In the genomic region with DNA sequence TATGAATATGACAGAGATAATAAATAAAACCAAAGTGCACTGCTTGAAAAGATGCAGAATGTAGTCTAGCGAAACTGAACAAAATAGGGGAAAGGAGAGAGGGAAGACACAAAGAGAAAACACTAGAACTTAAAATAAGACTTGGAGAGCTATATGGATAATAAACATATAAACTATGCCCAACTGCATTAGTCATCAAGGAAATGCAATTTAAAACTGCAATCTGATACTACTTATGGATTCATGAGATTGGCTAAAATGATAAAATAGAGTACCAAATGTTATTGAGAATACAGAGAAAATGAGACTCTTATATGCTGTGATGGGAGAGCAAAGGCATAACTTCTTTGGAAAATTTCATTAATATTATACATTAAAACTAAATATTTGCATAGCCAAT, we compare ENCODE assay signal across 25 cellular contexts.
"Had no signal": no experiment of that assay in that cellular context is flagged by ENCODE, and none has a peak within 500 bp of the region (broad histone marks: within the 10 kb centered on the region; RNA-seq: fewer than 3 reads in every experiment).

No MANE protein-coding gene starts in this region.

- DNase-seq: activated CD4-positive, alpha-beta T cell treated with anti-CD3 and anti-CD28 coated beads for 36 hours; activated CD4-positive, alpha-beta T cell treated with anti-CD3 and anti-CD28 coated beads, Interleukin-2, amount 50 U/mL, for 4 hours; activated CD4-positive, CD25-positive, alpha-beta regulatory T cell; activated naive CD4-positive, alpha-beta T cell; activated T-cell treated with anti-CD3 and anti-CD28 coated beads for 4 hours; activated T-cell treated with anti-CD3 and anti-CD28 coated beads, Interleukin-2, amount 50 U/mL, for 72 hours; anterior cingulate cortex; cerebellar nuclear complex; colonic mucosa; effector CD8-positive, alpha-beta T cell; head of caudate nucleus; hippocampal formation; left cardiac atrium; left ventricle myocardium superior; mucosa of descending colon; stimulated activated CD4-positive, alpha-beta T cell treated with anti-CD3 and anti-CD28 coated beads, Interleukin-1b, Interleukin-23, amount 100 ng/mL, for 48 hours; stimulated activated CD4-positive, alpha-beta T cell treated with anti-CD3 and anti-CD28 coated beads, Interleukin-4, amount 100 ng/mL, for 4 hours; stimulated activated CD8-positive, alpha-beta memory T cell treated with anti-CD3 and anti-CD28 coated beads, Interleukin-4, amount 100 ng/mL, for 48 hours; stimulated activated naive B cell treated with anti-CD40 and anti-IgM and Interleukin-4, amounts not matched to agents 10 μg/mL and 1 μg/mL and 100 μg/mL, for 72 hours; tibial artery had no signal

- H3K27ac ChIP-seq: colonic mucosa, right atrium auricular region, suprapubic skin, tibial artery had no signal

- ATAC-seq: activated CD4-positive, alpha-beta T cell treated with anti-CD3 and anti-CD28 coated beads for 36 hours; activated naive CD4-positive, alpha-beta T cell treated with anti-CD3 and anti-CD28 coated beads, Interleukin-2, amount 50 U/mL, for 72 hours; activated T-cell treated with anti-CD3 and anti-CD28 coated beads, Interleukin-2, amount 50 U/mL, for 72 hours; left cardiac atrium; left ventricle myocardium superior; mucosa of descending colon; natural killer cell treated with Interleukin-12 subunit alpha and Interleukin-12 subunit beta and Interleukin-15 and Interleukin-18, amount 100 ng/mL, for 72 hours; stimulated activated naive B cell treated with anti-CD40 and anti-IgM and Interleukin-4, amounts not matched to agents 10 μg/mL and 1 μg/mL and 100 μg/mL, for 72 hours had no signal

- H3K36me3 ChIP-seq: colonic mucosa, right atrium auricular region, suprapubic skin, tibial artery had no signal

- H3K4me1 Mint-ChIP-seq: activated CD4-positive, alpha-beta T cell treated with anti-CD3 and anti-CD28 coated beads for 36 hours; stimulated activated naive B cell treated with anti-CD40 and anti-IgM and Interleukin-4, amounts not matched to agents 10 μg/mL and 1 μg/mL and 100 μg/mL, for 72 hours had no signal

- H3K4me1 ChIP-seq: colonic mucosa, right atrium auricular region, suprapubic skin, tibial artery had no signal

- H3K27me3 Mint-ChIP-seq: stimulated activated naive B cell treated with anti-CD40 and anti-IgM and Interleukin-4, amounts not matched to agents 10 μg/mL and 1 μg/mL and 100 μg/mL, for 72 hours had no signal

- H3K27me3 ChIP-seq: colonic mucosa, right atrium auricular region, suprapubic skin, tibial artery had no signal

- H3K27ac Mint-ChIP-seq: activated CD4-positive, alpha-beta T cell treated with anti-CD3 and anti-CD28 coated beads for 36 hours; activated naive CD4-positive, alpha-beta T cell treated with anti-CD3 and anti-CD28 coated beads, Interleukin-2, amount 50 U/mL, for 72 hours; activated T-cell treated with anti-CD3 and anti-CD28 coated beads, Interleukin-2, amount 50 U/mL, for 72 hours; natural killer cell treated with Interleukin-12 subunit alpha and Interleukin-12 subunit beta and Interleukin-15 and Interleukin-18, amount 100 ng/mL, for 72 hours; stimulated activated naive B cell treated with anti-CD40 and anti-IgM and Interleukin-4, amounts not matched to agents 10 μg/mL and 1 μg/mL and 100 μg/mL, for 72 hours had no signal

- H3K4me3 Mint-ChIP-seq: activated CD4-positive, alpha-beta T cell treated with anti-CD3 and anti-CD28 coated beads for 36 hours; activated T-cell treated with anti-CD3 and anti-CD28 coated beads, Interleukin-2, amount 50 U/mL, for 72 hours; natural killer cell treated with Interleukin-12 subunit alpha and Interleukin-12 subunit beta and Interleukin-15 and Interleukin-18, amount 100 ng/mL, for 72 hours; stimulated activated naive B cell treated with anti-CD40 and anti-IgM and Interleukin-4, amounts not matched to agents 10 μg/mL and 1 μg/mL and 100 μg/mL, for 72 hours had no signal

- H3K4me3 ChIP-seq: colonic mucosa, mucosa of descending colon, right atrium auricular region, smooth muscle cell, suprapubic skin, tibial artery had no signal

- H3K9me3 ChIP-seq: colonic mucosa, suprapubic skin had no signal
